ENCODE assay signal across 19 cellular contexts in genomic region chr2:164178835-164179470, GRCh38.
DNase-seq lines count a peak whose midpoint lies in the region; ATAC-seq, FAIRE-seq and TF ChIP-seq lines count a peak whose summit lies in the region.
"Had no signal": no experiment of that assay in that cellular context is flagged by ENCODE, and none has a peak within 500 bp of the region (broad histone marks: within the 10 kb centered on the region; RNA-seq: fewer than 3 reads in every experiment).

No MANE protein-coding gene starts in this region.

- H3K36me3 ChIP-seq in adipocyte (ENCODE audit: control insufficient read depth, insufficient read depth, low read length, severe bottlenecking) (no peaks in the 10 kb centered on the region), keratinocyte (ENCODE audit: control insufficient read depth in 2 of 2, extremely low read depth in 1 of 2, insufficient read depth in 2 of 2, low read length in 2 of 2) (no peaks in the 10 kb centered on the region)
- H3K36me3 ChIP-seq: left lung, suprapubic skin had no signal

- H3K9me1 ChIP-seq in keratinocyte (ENCODE audit: control insufficient read depth, extremely low read depth, insufficient read depth, low read length), result no peaks in the 10 kb centered on the region

- H2AFZ ChIP-seq in keratinocyte (ENCODE audit: control insufficient read depth, low read length), result no peak overlapping the region

- H3K9me3 ChIP-seq in adipocyte (ENCODE audit: control insufficient read depth, low read length) (peaks cover 12% of the 10 kb centered on the region), keratinocyte (ENCODE audit: control insufficient read depth, low read depth, low read length) (no peaks in the 10 kb centered on the region)

- peak; percentile 52 for FAIRE-seq in keratinocyte (lab: Jason Lieb, UNC)
- FAIRE-seq: endothelial cell of umbilical vein had no signal

- ATAC-seq in HG02623 (IDR thresholded peaks at IDR 0.05; ENCODE audit: unreplicated experiment) (peak; percentile 63), GM21447 (IDR thresholded peaks at IDR 0.05; ENCODE audit: unreplicated experiment) (no peak), HG03439 (IDR thresholded peaks at IDR 0.05; ENCODE audit: unreplicated experiment) (no peak), HG02763 (IDR thresholded peaks at IDR 0.05; ENCODE audit: unreplicated experiment) (no peak)
- ATAC-seq: natural killer cell had no signal

- no peak overlapping the region for H3K27ac ChIP-seq in keratinocyte (ENCODE audit: control insufficient read depth, insufficient read depth, low read length)
- H3K27ac ChIP-seq: left lung, suprapubic skin had no signal

- dilution Hi-C loops in keratinocyte (cut with MboI; ENCODE audit: extremely low pct_ligation_motif_present, low sequenced_read_pairs), result no loop called here

- DNase-seq in AG10803 (ENCODE audit: low read depth) (peak; percentile 3), adipocyte (ENCODE audit: low read depth) (peak; percentile 44), keratinocyte (ENCODE audit: low read depth, low spot score) (no peak)
- no peak for DNase-seq in stimulated activated CD4-positive, alpha-beta T cell treated with anti-CD3 and anti-CD28 coated beads, Interleukin-2, amount 100 ng/mL, for 48 hours
- DNase-seq: activated CD4-positive, alpha-beta T cell treated with anti-CD3 and anti-CD28 coated beads, Interleukin-2, amount 10 ng/mL, durations not matched to agents 24 days and 14 days; activated naive CD8-positive, alpha-beta T cell treated with anti-CD3 and anti-CD28 coated beads, Interleukin-2, amount 10 ng/mL, durations not matched to agents 7 days and 5 days; cerebellar nuclear complex; COR-L47; left lung; natural killer cell; NCI-H1092 treated with DMSO at 0.1 percent for 48 hours; NCI-H2171 treated with DMSO at 0.1 percent for 48 hours; SIG-M5 had no signal

- H4K20me1 ChIP-seq in keratinocyte (ENCODE audit: control insufficient read depth, extremely low read depth, insufficient read depth, low read length), result no peaks in the 10 kb centered on the region

- no peak overlapping the region for H3K4me2 ChIP-seq in keratinocyte (ENCODE audit: control insufficient read depth, extremely low read depth, insufficient read depth, low read depth, low read length)

- TF ChIP-seq CTCF in AG10803 (conservative IDR thresholded peaks at IDR 0.05; ENCODE audit: low read length), result no peak
- TF ChIP-seq CTCF in keratinocyte (optimal IDR thresholded peaks at IDR 0.05 in 1 of 3, IDR thresholded peaks at IDR 0.05 in 1 of 3, conservative IDR thresholded peaks at IDR 0.05 in 1 of 3; ENCODE audit: extremely low read depth in 1 of 3, insufficient read depth in 2 of 3, low read length in 3 of 3), result no peak

- no peaks in the 10 kb centered on the region for H3K79me2 ChIP-seq in keratinocyte (ENCODE audit: control insufficient read depth, insufficient read depth, low read length)

- H3K4me1 ChIP-seq in adipocyte (ENCODE audit: control insufficient read depth, insufficient read depth, low read length) (no peaks in the 10 kb centered on the region), keratinocyte (ENCODE audit: control insufficient read depth, extremely low read depth, insufficient read depth, low read length) (no peaks in the 10 kb centered on the region)
- H3K4me1 ChIP-seq: left lung, suprapubic skin had no signal

- H3K4me3 ChIP-seq in AG10803 (ENCODE audit: low read length) (no peak overlapping the region), adipocyte (ENCODE audit: low read length) (no peak overlapping the region), keratinocyte (ENCODE audit: control insufficient read depth in 2 of 3, extremely low read depth in 1 of 3, insufficient read depth in 2 of 3, low read depth in 1 of 3, low read length in 3 of 3) (no peak overlapping the region)
- H3K4me3 ChIP-seq: left lung, suprapubic skin had no signal

- H3K9ac ChIP-seq in adipocyte (ENCODE audit: low read length), result no peak overlapping the region
- H3K9ac ChIP-seq in keratinocyte (ENCODE audit: control insufficient read depth, extremely low read depth, insufficient read depth, low read length), result no peak overlapping the region

- H3K27me3 ChIP-seq in adipocyte (replicated peaks; ENCODE audit: control insufficient read depth, insufficient read depth, low read length) (no peaks in the 10 kb centered on the region), keratinocyte (ENCODE audit: control insufficient read depth, extremely low read depth, insufficient read depth, low read length) (no peaks in the 10 kb centered on the region)
- H3K27me3 ChIP-seq: left lung, suprapubic skin had no signal

Comparison
In these comparisons a context has a peak if more than half of its experiments do, and no peak if none do; other contexts are left out.
1. DNase-seq: peak in AG10803 (single experiment) and adipocyte (single experiment); none in keratinocyte (single experiment) and stimulated activated CD4-positive, alpha-beta T cell treated with anti-CD3 and anti-CD28 coated beads, Interleukin-2, amount 100 ng/mL, for 48 hours (0 of 2).